In genomic region chr22:39257522-39258475, GRCh38 we compare ENCODE assay signal across 19 cellular contexts. TPM values are rescaled to one million over a fixed set of nuclear protein-coding genes. Genes with fewer than 3 reads are reported as not detected.
DNase-seq lines count a peak whose midpoint lies in the region; ATAC-seq, FAIRE-seq and TF ChIP-seq lines count a peak whose summit lies in the region.
"Had no signal": no experiment of that assay in that cellular context is flagged by ENCODE, and none has a peak within 500 bp of the region (broad histone marks: within the 10 kb centered on the region; RNA-seq: fewer than 3 reads in every experiment).

No MANE protein-coding gene starts in this region.

- no peaks in the 10 kb centered on the region for H3K9me2 ChIP-seq in hepatocyte (replicated peaks; ENCODE audit: insufficient read depth)

- TF ChIP-seq EP300 in H1 (IDR thresholded peaks at IDR 0.05; ENCODE audit: borderline replicate concordance in 1 of 2, low read depth in 2 of 2, low read length in 2 of 2): no peak

- H3K4me3 Mint-ChIP-seq in stimulated activated effector memory CD8-positive, alpha-beta T cell treated with anti-CD3 and anti-CD28 coated beads, Interleukin-12 subunit alpha, Interleukin-12 subunit beta, amount 100 ng/mL, for 72 hours: no peak overlapping the region
- H3K4me3 Mint-ChIP-seq: CD4-positive, alpha-beta T cell had no signal

- no peak overlapping the region for H3K18ac ChIP-seq in H1 (ENCODE audit: extremely low read depth, low read length)

- no peak overlapping the region for H4K91ac ChIP-seq in H1 (replicated peaks; ENCODE audit: insufficient read length, low read length)

- H3K27ac Mint-ChIP-seq in stimulated activated effector memory CD8-positive, alpha-beta T cell treated with anti-CD3 and anti-CD28 coated beads, Interleukin-12 subunit alpha, Interleukin-12 subunit beta, amount 100 ng/mL, for 72 hours: peak overlapping the region; percentile 90
- H3K27ac Mint-ChIP-seq: CD4-positive, alpha-beta T cell had no signal

- peaks cover 11% of the 10 kb centered on the region for H3K36me3 Mint-ChIP-seq in stimulated activated effector memory CD8-positive, alpha-beta T cell treated with anti-CD3 and anti-CD28 coated beads, Interleukin-12 subunit alpha, Interleukin-12 subunit beta, amount 100 ng/mL, for 72 hours

- no peaks in the 10 kb centered on the region for H3K79me1 ChIP-seq in H1 (ENCODE audit: low read depth, low read length)

- H3K9me3 Mint-ChIP-seq in stimulated activated effector memory CD8-positive, alpha-beta T cell treated with anti-CD3 and anti-CD28 coated beads, Interleukin-12 subunit alpha, Interleukin-12 subunit beta, amount 100 ng/mL, for 72 hours: no peaks in the 10 kb centered on the region
- H3K9me3 Mint-ChIP-seq: CD4-positive, alpha-beta T cell had no signal

- H3K4me1 Mint-ChIP-seq in stimulated activated effector memory CD8-positive, alpha-beta T cell treated with anti-CD3 and anti-CD28 coated beads, Interleukin-12 subunit alpha, Interleukin-12 subunit beta, amount 100 ng/mL, for 72 hours: peaks cover 22% of the 10 kb centered on the region

- CTCF ChIA-PET in HEK293 (lab: Yijun Ruan, JAX): interaction anchor here (0.5 kb wide), 1 partner anchor 21 kb away, joined by 3 read pairs; no protein-coding TSS in a partner anchor
- CTCF ChIA-PET in Panc1 (lab: Charles Lee): no interaction called here
- CTCF ChIA-PET in H1 (lab: Charles Lee; ENCODE audit: partially characterized antibody): interaction anchor here (0.5 to 1.7 kb wide), 5 partner anchors 27 to 192 kb away, joined by 3 to 6 read pairs (median 3); no protein-coding TSS in a partner anchor

- H3K27ac ChIP-seq in HEK293 (ENCODE audit: extremely low read depth, low read depth, low read length) (no peak overlapping the region), Panc1 (ENCODE audit: low read length) (peak overlapping the region; percentile 54), H1 (ENCODE audit: low read depth, low read length) (no peak overlapping the region), hepatocyte (no peak overlapping the region)
- H3K27ac ChIP-seq: BLaER1, GM23248, SJCRH30 had no signal

- H3K36me3 ChIP-seq in HEK293 (ENCODE audit: control insufficient read depth in 2 of 2, insufficient read depth in 1 of 2, low read length in 2 of 2) (no peaks in the 10 kb centered on the region), Panc1 (ENCODE audit: control insufficient read depth, insufficient read depth, low read length) (no peaks in the 10 kb centered on the region), H1 (ENCODE audit: control insufficient read depth in 2 of 4, insufficient read depth in 4 of 4, low read length in 3 of 4) (no peaks in the 10 kb centered on the region), hepatocyte (replicated peaks; ENCODE audit: insufficient read depth, low read depth) (no peaks in the 10 kb centered on the region)
- H3K36me3 ChIP-seq: BLaER1, SJCRH30 had no signal

- H4K5ac ChIP-seq in H1 (ENCODE audit: insufficient read length, low read depth, low read length): no peak overlapping the region

- H2BK12ac ChIP-seq in H1 (ENCODE audit: low read depth, low read length): 0 out of 2 replicates have a peak overlapping the region, but pooled peaks have one; percentile 75

- no peak overlapping the region for H2BK20ac ChIP-seq in H1 (ENCODE audit: low read length)

- TF ChIP-seq RAD21 in H1 (IDR thresholded peaks at IDR 0.05 in 1 of 2, conservative IDR thresholded peaks at IDR 0.05 in 1 of 2; ENCODE audit: low read depth in 2 of 2, low read length in 2 of 2): no peak

- POLR2A ChIA-PET in HEK293 (lab: Yijun Ruan, JAX): interaction anchor here (0.7 kb wide), 1 partner anchor 396 kb away, joined by 3 read pairs; no protein-coding TSS in a partner anchor
- POLR2A ChIA-PET in Panc1 (lab: Charles Lee): interaction anchor here (0.5 kb wide), 1 partner anchor 203 kb away, joined by 5 read pairs; no protein-coding TSS in a partner anchor
- POLR2A ChIA-PET in H1 (lab: Charles Lee; ENCODE audit: partially characterized antibody): interaction anchor here (0.6 to 4.6 kb wide), 5 partner anchors 37 to 101 kb away, joined by 3 to 40 read pairs (median 4); partner anchors contain the start of gene RPL3

- H3K27me3 ChIP-seq in Panc1 (ENCODE audit: control insufficient read depth, insufficient read depth, low read length) (no peaks in the 10 kb centered on the region), H1 (replicated peaks in 1 of 4; ENCODE audit: control insufficient read depth in 3 of 4, extremely low read depth in 1 of 4, insufficient read depth in 3 of 4, low read length in 3 of 4) (peaks cover 0 to 4% (median 2%) of the 10 kb centered on the region in 4 experiments; a peak in 2 of 7 replicates), hepatocyte (no peaks in the 10 kb centered on the region)
- H3K27me3 ChIP-seq: SJCRH30 had no signal

- H3K4me2 ChIP-seq in H1 (ENCODE audit: insufficient read depth in 1 of 2, low read depth in 2 of 2, low read length in 2 of 2) (no peak overlapping the region), hepatocyte (no peak overlapping the region)
- H3K4me2 ChIP-seq: BLaER1 had no signal

- no peak overlapping the region for H3K9ac ChIP-seq in H1 (replicated peaks in 1 of 4; ENCODE audit: extremely low read depth in 1 of 4, low read depth in 3 of 4, low read length in 3 of 4)
- H3K9ac ChIP-seq: BLaER1, GM23248 had no signal

- H3K4ac ChIP-seq in H1 (replicated peaks; ENCODE audit: insufficient read length, low read depth, low read length): no peak overlapping the region

- no peak for FAIRE-seq in H1 (lab: Jason Lieb, UNC)
- FAIRE-seq: GM12878 had no signal

- H4K8ac ChIP-seq in H1 (ENCODE audit: extremely low read depth, insufficient read depth, low read length): no peak overlapping the region

- no peaks in the 10 kb centered on the region for H3K79me2 ChIP-seq in H1 (ENCODE audit: control insufficient read depth in 1 of 2, insufficient read depth in 2 of 2, low read length in 2 of 2)
- no peaks in the 10 kb centered on the region for H3K79me2 ChIP-seq in hepatocyte

- intact Hi-C loops in Panc1 (cut with micrococcal nuclease; ENCODE audit: unreplicated experiment): loop anchor here (5.0 kb wide), 1 partner anchor 35 kb away; no protein-coding TSS in a partner anchor

- peaks cover 4% of the 10 kb centered on the region for H3K4me1 ChIP-seq in HEK293 (ENCODE audit: control insufficient read depth, insufficient read depth, low read length)
- H3K4me1 ChIP-seq in Panc1 (ENCODE audit: control insufficient read depth, insufficient read depth, low read length): peaks cover 42% of the 10 kb centered on the region
- H3K4me1 ChIP-seq in H1 (replicated peaks in 1 of 4; ENCODE audit: control insufficient read depth in 3 of 4, insufficient read depth in 4 of 4, low read length in 3 of 4): peaks cover 0 to 22% (median 15%) of the 10 kb centered on the region in 4 experiments; a peak in 6 of 7 replicates
- peaks cover 6% of the 10 kb centered on the region for H3K4me1 ChIP-seq in hepatocyte (ENCODE audit: insufficient read depth)

- H3K9me3 ChIP-seq in HEK293 (ENCODE audit: control insufficient read depth, insufficient read depth, low read depth, low read length) (no peaks in the 10 kb centered on the region), Panc1 (ENCODE audit: control insufficient read depth, insufficient read depth, low read depth, low read length) (no peaks in the 10 kb centered on the region), H1 (ENCODE audit: insufficient read depth in 2 of 2, low read depth in 1 of 2, low read length in 1 of 2) (peaks cover 3 to 4% of the 10 kb centered on the region in 2 experiments; a peak in 1 of 4 replicates), hepatocyte (ENCODE audit: low read depth) (no peaks in the 10 kb centered on the region)
- H3K9me3 ChIP-seq: SJCRH30 had no signal

- no peak overlapping the region for H3K14ac ChIP-seq in H1 (ENCODE audit: insufficient read length)

- H3K4me3 ChIP-seq in HEK293 (ENCODE audit: low read depth, low read length) (no peak overlapping the region), Panc1 (ENCODE audit: low read depth in 2 of 2, low read length in 2 of 2) (no peak overlapping the region), H1 (ENCODE audit: extremely low read depth in 1 of 4, insufficient read depth in 2 of 4, low read depth in 3 of 4, low read length in 4 of 4) (no peak overlapping the region), hepatocyte (no peak overlapping the region)
- H3K4me3 ChIP-seq: BLaER1, GM12878, GM23248, SJCRH30 had no signal

- WGBS in H1 (ENCODE audit: extremely low coverage in 1 of 2, insufficient coverage in 1 of 2, insufficient read length in 1 of 2, insufficient replicate concordance in 2 of 2, low coverage in 1 of 2, low lambda C conversion rate in 2 of 2, missing lambda C conversion rate in 1 of 2), 2 experiments: 81% methylated on average over 22 of the region's 22 CpGs; no CpG with 5 or more reads in 1 of the 2 experiments
- WGBS in hepatocyte (ENCODE audit: low lambda C conversion rate, missing lambda C conversion rate): 69% methylated on average over 22 of the region's 22 CpGs

- H4K20me1 ChIP-seq in H1 (replicated peaks in 1 of 2; ENCODE audit: control insufficient read depth in 1 of 2, insufficient read depth in 2 of 2, low read length in 2 of 2): no peaks in the 10 kb centered on the region
- H4K20me1 ChIP-seq in hepatocyte (ENCODE audit: insufficient read depth, poor library complexity, severe bottlenecking): no peaks in the 10 kb centered on the region

- DNase-seq in Panc1 (ENCODE audit: low read depth, low spot score) (no peak), H1 (ENCODE audit: low read depth in 1 of 2, low spot score in 2 of 2) (no peak), hepatocyte (ENCODE audit: low spot score) (no peak), T1000 (lab: John Stamatoyannopoulos, UW) (no peak)
- DNase-seq in stimulated activated effector memory CD8-positive, alpha-beta T cell treated with anti-CD3 and anti-CD28 coated beads, Interleukin-12 subunit alpha, Interleukin-12 subunit beta, amount 100 ng/mL, for 72 hours (ENCODE audit: low spot score in 2 of 2): no peak
- DNase-seq: CD4-positive, alpha-beta T cell; COR-L47; DND-41; GM23248; HCEC 1CT; NCI-H1417; NCI-H187; NCI-H446; NCI-H526; SJCRH30 had no signal

- in situ Hi-C loops in Panc1 (cut with HindIII; ENCODE audit: low pct_unique_long_range_greater_than_20kb, low sequenced_read_pairs): no loop called here

- ATAC-seq in Panc1: no peak
- no peak for ATAC-seq in stimulated activated effector memory CD8-positive, alpha-beta T cell treated with anti-CD3 and anti-CD28 coated beads, Interleukin-12 subunit alpha, Interleukin-12 subunit beta, amount 100 ng/mL, for 72 hours
- ATAC-seq in GM19397 (IDR thresholded peaks at IDR 0.05; ENCODE audit: unreplicated experiment): no peak
- ATAC-seq: GM12878 had no signal

- H2AFZ ChIP-seq in H1 (ENCODE audit: low read length) (no peak overlapping the region), hepatocyte (no peak overlapping the region)
- H2AFZ ChIP-seq: GM23248 had no signal

- no TSS peak for BruUV-seq in Panc1 (replicated peaks; lab: Mats Ljungman, UMichigan)

- H2BK120ac ChIP-seq in H1 (replicated peaks; ENCODE audit: low read depth, low read length): no peak overlapping the region

- TF ChIP-seq CTCF in HEK293 (tag by site-specific recombination; IDR thresholded peaks at IDR 0.05) (no peak), Panc1 (IDR thresholded peaks at IDR 0.05) (no peak), H1 (IDR thresholded peaks at IDR 0.05; ENCODE audit: control extremely low read depth in 1 of 3, insufficient read depth in 1 of 3, low read depth in 1 of 3, low read length in 3 of 3) (no peak), hepatocyte (IDR thresholded peaks at IDR 0.05; ENCODE audit: poor library complexity) (no peak)

- H2BK5ac ChIP-seq in H1 (ENCODE audit: low read depth, low read length): no peak overlapping the region

- TF ChIP-seq POLR2A in H1 (IDR thresholded peaks at IDR 0.05; ENCODE audit: control extremely low read depth in 1 of 2, low read depth in 2 of 2, low read length in 2 of 2): no peak

- H2AK5ac ChIP-seq in H1 (ENCODE audit: low read depth, low read length): no peak overlapping the region

- H3K23ac ChIP-seq in H1 (ENCODE audit: insufficient read length): no peak overlapping the region

- no peak overlapping the region for H3K56ac ChIP-seq in H1 (replicated peaks; ENCODE audit: insufficient read length, low read depth, low read length)

- H3K23me2 ChIP-seq in H1 (ENCODE audit: low read depth, low read length): no peaks in the 10 kb centered on the region; the same call in 1 of the 2 replicates

- peak overlapping the region; percentile 81; the same call in 1 of the 2 replicates for H2BK15ac ChIP-seq in H1 (ENCODE audit: low read length)

RNA-seq across cellular contexts. Expression of gene PDGFB, which starts 13.0 kb away (rescaled TPM):
- total RNA-seq in Panc1 (2021; ENCODE audit: unreplicated experiment): 78.0 TPM
- 109 TPM for polyA plus RNA-seq in Panc1 (2012; ENCODE audit: insufficient read length)
- 8.5 and 9.6 TPM in 2 replicates for total RNA-seq in H1 (2021; fragmentation: NEBNext Ultra II Directional; extraction: Animal tissue kit (Norgen Biotek cat#: 25700))
- 3.9 and 5.5 TPM in 2 replicates for polyA plus RNA-seq in H1 (2011; rRNA removed)
- polyA plus RNA-seq in H1 (2011; cell fraction: cytosol; rRNA removed): 6.1 TPM
- polyA plus RNA-seq in H1 (2011; cell fraction: nucleus; rRNA removed): 10.9 TPM
- polyA plus RNA-seq in H1 (2012, experiment 1 of 2): 2.6 to 3.9 TPM (median 3.8 TPM) in 4 replicates
- 4.1 TPM for polyA plus RNA-seq in H1 (2012, experiment 2 of 2)
- polyA plus RNA-seq in H1 (2013, experiment 1 of 2): 4.9 TPM
- polyA plus RNA-seq in H1 (2013, experiment 2 of 2): 6.0 TPM
- 3.0 and 5.3 TPM in 2 replicates for polyA minus RNA-seq in H1 (2011; rRNA and poly(A)+ RNA removed)
- polyA minus RNA-seq in H1 (2011; cell fraction: cytosol; rRNA and poly(A)+ RNA removed): 5.7 TPM
- polyA minus RNA-seq in H1 (2011; cell fraction: nucleus; rRNA and poly(A)+ RNA removed): 3.5 TPM
- total RNA-seq in hepatocyte: 3.9 and 4.3 TPM in 2 replicates
- 2.5 and 4.1 TPM in 2 replicates for polyA plus RNA-seq in hepatocyte
- total RNA-seq: GM23248 had no signal
